8 cellular contexts compared by ENCODE assay signal in genomic region chr4:165232623-165233433, GRCh38. TPM values are rescaled to one million over a fixed set of nuclear protein-coding genes. Genes with fewer than 3 reads are reported as not detected.
DNase-seq lines count a peak whose midpoint lies in the region; ATAC-seq and TF ChIP-seq lines count a peak whose summit lies in the region.
"Not testable (repeated sequence)": the region's sequence is repeated elsewhere in the genome, so short reads cannot be mapped to it uniquely, and the experiment has no call there.

No MANE protein-coding gene starts in this region.

- peaks cover 16% of the 10 kb centered on the region for H3K4me1 Mint-ChIP-seq in activated T-cell treated with anti-CD3 and anti-CD28 coated beads, Interleukin-2, amount 50 U/mL, for 4 hours (ENCODE audit: low read depth)
- peaks cover 30% of the 10 kb centered on the region for H3K4me1 Mint-ChIP-seq in dendritic cell treated with granulocyte-macrophage colony-stimulating factor and Interleukin-4, amounts not matched to agents 40 ng/mL and 50 ng/mL, for 4 days (ENCODE audit: low read depth)
- H3K4me1 Mint-ChIP-seq in osteocyte (ENCODE audit: unreplicated experiment) = peaks cover 29% of the 10 kb centered on the region

- DNase-seq in EH (ENCODE audit: low read depth) = peak; percentile 18
- DNase-seq in activated T-cell treated with anti-CD3 and anti-CD28 coated beads, Interleukin-2, amount 50 U/mL, for 4 hours; osteocyte (ENCODE audit: extremely low spot score, unreplicated experiment): not testable (repeated sequence)

- ATAC-seq in GM19035 (IDR thresholded peaks at IDR 0.05; ENCODE audit: unreplicated experiment) (peak; percentile 63), GM21723 (IDR thresholded peaks at IDR 0.05; ENCODE audit: unreplicated experiment) (peak; percentile 69), HG03039 (IDR thresholded peaks at IDR 0.05; ENCODE audit: unreplicated experiment) (peak; percentile 39), HG03575 (IDR thresholded peaks at IDR 0.05; ENCODE audit: extremely low read depth, insufficient number of reproducible peaks, low FRiP score, unreplicated experiment) (peak; percentile 41)
- peak; percentile 74 to 80 for ATAC-seq in activated T-cell treated with anti-CD3 and anti-CD28 coated beads, Interleukin-2, amount 50 U/mL, for 4 hours

- TF ChIP-seq CTCF in osteocyte (IDR thresholded peaks at IDR 0.05) = not testable (repeated sequence)

- H3K36me3 Mint-ChIP-seq in activated T-cell treated with anti-CD3 and anti-CD28 coated beads, Interleukin-2, amount 50 U/mL, for 4 hours (ENCODE audit: insufficient read depth) = peaks cover 28% of the 10 kb centered on the region
- peaks cover 44% of the 10 kb centered on the region for H3K36me3 Mint-ChIP-seq in dendritic cell treated with granulocyte-macrophage colony-stimulating factor and Interleukin-4, amounts not matched to agents 40 ng/mL and 50 ng/mL, for 4 days (ENCODE audit: low read depth)
- peaks cover 15% of the 10 kb centered on the region for H3K36me3 Mint-ChIP-seq in osteocyte (ENCODE audit: unreplicated experiment)

- not testable (repeated sequence) for H3K9me3 Mint-ChIP-seq in activated T-cell treated with anti-CD3 and anti-CD28 coated beads, Interleukin-2, amount 50 U/mL, for 4 hours; dendritic cell treated with granulocyte-macrophage colony-stimulating factor and Interleukin-4, amounts not matched to agents 40 ng/mL and 50 ng/mL, for 4 days; osteocyte (ENCODE audit: unreplicated experiment)

- intact Hi-C loops in dendritic cell treated with granulocyte-macrophage colony-stimulating factor and Interleukin-4, amounts not matched to agents 40 ng/mL and 50 ng/mL, for 4 days (cut with micrococcal nuclease) = not testable (repeated sequence)

- H3K27ac Mint-ChIP-seq in dendritic cell treated with granulocyte-macrophage colony-stimulating factor and Interleukin-4, amounts not matched to agents 40 ng/mL and 50 ng/mL, for 4 days = peak overlapping the region; percentile 66
- peak overlapping the region; percentile 86 for H3K27ac Mint-ChIP-seq in osteocyte (ENCODE audit: unreplicated experiment)

- H3K4me3 Mint-ChIP-seq in activated T-cell treated with anti-CD3 and anti-CD28 coated beads, Interleukin-2, amount 50 U/mL, for 4 hours; dendritic cell treated with granulocyte-macrophage colony-stimulating factor and Interleukin-4, amounts not matched to agents 40 ng/mL and 50 ng/mL, for 4 days; osteocyte (ENCODE audit: unreplicated experiment): not testable (repeated sequence)

- H3K27me3 Mint-ChIP-seq in activated T-cell treated with anti-CD3 and anti-CD28 coated beads, Interleukin-2, amount 50 U/mL, for 4 hours (ENCODE audit: low read depth); dendritic cell treated with granulocyte-macrophage colony-stimulating factor and Interleukin-4, amounts not matched to agents 40 ng/mL and 50 ng/mL, for 4 days; osteocyte (ENCODE audit: unreplicated experiment): not testable (repeated sequence)

RNA-seq across cellular contexts. Expression of gene KLHL2, which starts 25.5 kb away (rescaled TPM):
- total RNA-seq in activated T-cell treated with anti-CD3 and anti-CD28 coated beads, Interleukin-2, amount 50 U/mL, for 4 hours = 10 to 100 TPM; 13.8 to 19.3 (median 16.7) TPM
- total RNA-seq in osteocyte = 19.1 and 20.5 TPM in 2 replicates
